In genomic region chr13:109874444-109874920, GRCh38 we compare ENCODE assay signal across 18 cellular contexts.
DNase-seq lines count a peak whose midpoint lies in the region; ATAC-seq and TF ChIP-seq lines count a peak whose summit lies in the region.
"Had no signal": no experiment of that assay in that cellular context is flagged by ENCODE, and none has a peak within 500 bp of the region (broad histone marks: within the 10 kb centered on the region; RNA-seq: fewer than 3 reads in every experiment).

No MANE protein-coding gene starts in this region.

- no peak for DNase-seq in stimulated activated naive CD8-positive, alpha-beta T cell treated with anti-CD3 and anti-CD28 coated beads, Interleukin-15, amount 100 ng/mL, for 72 hours
- no peak for DNase-seq in stimulated activated naive CD8-positive, alpha-beta T cell treated with anti-CD3 and anti-CD28 coated beads, Interleukin-15, Interleukin-2, amounts not matched to agents 100 U/mL and 50 U/mL, for 24 hours
- DNase-seq in chondrocyte (ENCODE audit: low spot score) (no peak), mesothelial cell of epicardium (ENCODE audit: low spot score in 2 of 2, unreplicated experiment in 2 of 2) (no peak), G401 (ENCODE audit: low spot score) (no peak), 8988T (no peak)
- no peak for DNase-seq in CD8-positive, alpha-beta memory T cell
- DNase-seq: activated CD4-positive, alpha-beta T cell treated with anti-CD3 and anti-CD28 coated beads for 36 hours; MV-4-11; NCI-H2029 treated with DMSO at 0.1 percent for 48 hours; NCI-H524 treated with DMSO at 0.1 percent for 48 hours had no signal

- H3K27me3 Mint-ChIP-seq in stimulated activated naive CD8-positive, alpha-beta T cell treated with anti-CD3 and anti-CD28 coated beads, Interleukin-15, amount 100 ng/mL, for 72 hours: peaks cover 29% of the 10 kb centered on the region
- no peaks in the 10 kb centered on the region for H3K27me3 Mint-ChIP-seq in chondrocyte (ENCODE audit: low read depth)
- no peaks in the 10 kb centered on the region for H3K27me3 Mint-ChIP-seq in mesothelial cell of epicardium (ENCODE audit: low read depth)
- peaks cover 3 to 6% of the 10 kb centered on the region in 2 donors for H3K27me3 Mint-ChIP-seq in CD8-positive, alpha-beta memory T cell
- H3K27me3 Mint-ChIP-seq: progenitor cell of endocrine pancreas had no signal

- H3K27ac ChIP-seq in CD8-positive, alpha-beta memory T cell (ENCODE audit: low read depth, low read length): no peak overlapping the region
- H3K27ac ChIP-seq: SK-N-MC had no signal

- no peaks in the 10 kb centered on the region for H3K36me3 Mint-ChIP-seq in chondrocyte (ENCODE audit: low read depth)
- H3K36me3 Mint-ChIP-seq in mesothelial cell of epicardium: no peaks in the 10 kb centered on the region
- H3K36me3 Mint-ChIP-seq in CD8-positive, alpha-beta memory T cell: no peaks in the 10 kb centered on the region
- H3K36me3 Mint-ChIP-seq: stimulated activated effector memory CD8-positive, alpha-beta T cell treated with anti-CD3 and anti-CD28 coated beads, Interleukin-12 subunit alpha, Interleukin-12 subunit beta, amount 100 ng/mL, for 72 hours had no signal

- in situ Hi-C loops in G401 (cut with HindIII; ENCODE audit: low sequenced_read_pairs): no loop called here

- TF ChIP-seq CTCF in chondrocyte (IDR thresholded peaks at IDR 0.05) (no peak), mesothelial cell of epicardium (IDR thresholded peaks at IDR 0.05; ENCODE audit: unreplicated experiment) (no peak)

- no peaks in the 10 kb centered on the region for H3K27me3 ChIP-seq in CD8-positive, alpha-beta memory T cell (ENCODE audit: insufficient read depth, low read length, poor library complexity, severe bottlenecking)

- H3K4me3 ChIP-seq in CD8-positive, alpha-beta memory T cell (ENCODE audit: low read length): no peak overlapping the region
- H3K4me3 ChIP-seq: GM12878, SK-N-MC had no signal

- H3K4me3 Mint-ChIP-seq in stimulated activated naive CD8-positive, alpha-beta T cell treated with anti-CD3 and anti-CD28 coated beads, Interleukin-15, amount 100 ng/mL, for 72 hours: no peak overlapping the region
- H3K4me3 Mint-ChIP-seq in chondrocyte (ENCODE audit: unreplicated experiment) (no peak overlapping the region), mesothelial cell of epicardium (no peak overlapping the region)
- H3K4me3 Mint-ChIP-seq in CD8-positive, alpha-beta memory T cell: no peak overlapping the region
- H3K4me3 Mint-ChIP-seq: activated CD4-positive, alpha-beta T cell treated with anti-CD3 and anti-CD28 coated beads for 36 hours; dendritic cell treated with granulocyte-macrophage colony-stimulating factor and Interleukin-4, amounts not matched to agents 40 ng/mL and 50 ng/mL, for 4 days; nephron; stimulated activated effector memory CD8-positive, alpha-beta T cell treated with anti-CD3 and anti-CD28 coated beads, Interleukin-12 subunit alpha, Interleukin-12 subunit beta, amount 100 ng/mL, for 72 hours had no signal

- H3K27ac Mint-ChIP-seq in stimulated activated naive CD8-positive, alpha-beta T cell treated with anti-CD3 and anti-CD28 coated beads, Interleukin-15, amount 100 ng/mL, for 72 hours: peak overlapping the region in 1 of 2 donors; percentile 83
- H3K27ac Mint-ChIP-seq in chondrocyte (ENCODE audit: unreplicated experiment): peak overlapping the region; percentile 80
- H3K27ac Mint-ChIP-seq in mesothelial cell of epicardium: peak overlapping the region; percentile 80
- H3K27ac Mint-ChIP-seq in CD8-positive, alpha-beta memory T cell: peak overlapping the region in 1 of 8 donors; percentile 58
- H3K27ac Mint-ChIP-seq: activated CD4-positive, alpha-beta T cell treated with anti-CD3 and anti-CD28 coated beads for 36 hours; dendritic cell treated with granulocyte-macrophage colony-stimulating factor and Interleukin-4, amounts not matched to agents 40 ng/mL and 50 ng/mL, for 4 days; nephron; progenitor cell of endocrine pancreas; stimulated activated effector memory CD8-positive, alpha-beta T cell treated with anti-CD3 and anti-CD28 coated beads, Interleukin-12 subunit alpha, Interleukin-12 subunit beta, amount 100 ng/mL, for 72 hours had no signal

- H3K9me3 ChIP-seq in CD8-positive, alpha-beta memory T cell (ENCODE audit: low read length): no peaks in the 10 kb centered on the region

- no peaks in the 10 kb centered on the region for H3K4me1 ChIP-seq in CD8-positive, alpha-beta memory T cell (ENCODE audit: insufficient read depth, low read length)

- CTCF ChIA-PET in CD8-positive, alpha-beta memory T cell (lab: Charles Lee): no interaction called here

- ATAC-seq in stimulated activated naive CD8-positive, alpha-beta T cell treated with anti-CD3 and anti-CD28 coated beads, Interleukin-15, amount 100 ng/mL, for 72 hours: peak; percentile 5
- ATAC-seq in stimulated activated naive CD8-positive, alpha-beta T cell treated with anti-CD3 and anti-CD28 coated beads, Interleukin-15, Interleukin-2, amounts not matched to agents 100 U/mL and 50 U/mL, for 24 hours: no peak
- no peak for ATAC-seq in GM21529 (IDR thresholded peaks at IDR 0.05; ENCODE audit: unreplicated experiment)
- ATAC-seq: activated CD4-positive, alpha-beta T cell treated with anti-CD3 and anti-CD28 coated beads for 36 hours; GM12878; stimulated activated effector memory CD8-positive, alpha-beta T cell treated with anti-CD3 and anti-CD28 coated beads, Interleukin-12 subunit alpha, Interleukin-12 subunit beta, amount 100 ng/mL, for 72 hours had no signal

- H3K4me1 Mint-ChIP-seq in stimulated activated naive CD8-positive, alpha-beta T cell treated with anti-CD3 and anti-CD28 coated beads, Interleukin-15, amount 100 ng/mL, for 72 hours: peaks cover 4% of the 10 kb centered on the region
- H3K4me1 Mint-ChIP-seq in chondrocyte (ENCODE audit: low read depth): peaks cover 23% of the 10 kb centered on the region
- peaks cover 27% of the 10 kb centered on the region for H3K4me1 Mint-ChIP-seq in mesothelial cell of epicardium
- H3K4me1 Mint-ChIP-seq in CD8-positive, alpha-beta memory T cell: no peaks in the 10 kb centered on the region
- H3K4me1 Mint-ChIP-seq: nephron; stimulated activated effector memory CD8-positive, alpha-beta T cell treated with anti-CD3 and anti-CD28 coated beads, Interleukin-12 subunit alpha, Interleukin-12 subunit beta, amount 100 ng/mL, for 72 hours had no signal

- H3K36me3 ChIP-seq in CD8-positive, alpha-beta memory T cell (ENCODE audit: insufficient read depth, low read length): no peaks in the 10 kb centered on the region

- POLR2A ChIA-PET in CD8-positive, alpha-beta memory T cell (lab: Charles Lee): no interaction called here

- no peaks in the 10 kb centered on the region for H3K9me3 Mint-ChIP-seq in stimulated activated naive CD8-positive, alpha-beta T cell treated with anti-CD3 and anti-CD28 coated beads, Interleukin-15, amount 100 ng/mL, for 72 hours
- H3K9me3 Mint-ChIP-seq in chondrocyte (ENCODE audit: low read depth) (no peaks in the 10 kb centered on the region), mesothelial cell of epicardium (no peaks in the 10 kb centered on the region)
- peaks cover 0 to 6% (median 0%) of the 10 kb centered on the region in 5 donors for H3K9me3 Mint-ChIP-seq in CD8-positive, alpha-beta memory T cell
- H3K9me3 Mint-ChIP-seq: dendritic cell treated with granulocyte-macrophage colony-stimulating factor and Interleukin-4, amounts not matched to agents 40 ng/mL and 50 ng/mL, for 4 days; stimulated activated effector memory CD8-positive, alpha-beta T cell treated with anti-CD3 and anti-CD28 coated beads, Interleukin-12 subunit alpha, Interleukin-12 subunit beta, amount 100 ng/mL, for 72 hours had no signal
